8 cellular contexts compared by ENCODE assay signal in genomic region chr2:24920813-24921441, GRCh38. TPM values are rescaled to one million over a fixed set of nuclear protein-coding genes. Genes with fewer than 3 reads are reported as not detected.
DNase-seq lines count a peak whose midpoint lies in the region; ATAC-seq and TF ChIP-seq lines count a peak whose summit lies in the region.

No MANE protein-coding gene starts in this region.

- H3K36me3 ChIP-seq in heart right ventricle: no peaks in the 10 kb centered on the region
- H3K36me3 ChIP-seq in mesodermal cell (ENCODE audit: control insufficient read depth, insufficient read depth, low read length): peaks cover 10% of the 10 kb centered on the region

- peak overlapping the region; percentile 79 to 92 (median 84) for H3K4me3 Mint-ChIP-seq in brain

- H3K4me1 Mint-ChIP-seq in brain: peaks cover 49% of the 10 kb centered on the region

- ATAC-seq in heart right ventricle (no peak), HG03280 (IDR thresholded peaks at IDR 0.05; ENCODE audit: unreplicated experiment) (no peak)

- H3K36me3 Mint-ChIP-seq in brain: peaks cover 10% of the 10 kb centered on the region

- peak overlapping the region in 4 of 5 experiments; percentile 37 to 77 (median 44) for H3K27ac Mint-ChIP-seq in brain

- peaks cover 0 to 3% (median 0%) of the 10 kb centered on the region in 5 experiments for H3K9me3 Mint-ChIP-seq in brain

- peaks cover 0 to 12% (median 0%) of the 10 kb centered on the region in 7 donors for H3K27me3 ChIP-seq in heart right ventricle

- H3K27ac ChIP-seq in heart right ventricle (peak overlapping the region in 6 of 10 donors; percentile 39 to 64 (median 55)), mesodermal cell (ENCODE audit: low read depth, low read length, severe bottlenecking) (no peak overlapping the region)

- H3K4me3 ChIP-seq in heart right ventricle (peak overlapping the region; percentile 43 to 75 (median 60)), mesodermal cell (ENCODE audit: extremely low read depth, insufficient read depth, low read length, poor library complexity, severe bottlenecking) (peak overlapping the region; percentile 46)

- H3K9me3 ChIP-seq in heart right ventricle: no peaks in the 10 kb centered on the region
- H3K9me3 ChIP-seq in mesodermal cell (ENCODE audit: control insufficient read depth, low read length): no peaks in the 10 kb centered on the region

- H3K4me1 ChIP-seq in heart right ventricle (peaks cover 0 to 35% (median 9%) of the 10 kb centered on the region in 9 donors), mesodermal cell (ENCODE audit: control insufficient read depth, insufficient read depth, low read length, poor library complexity, severe bottlenecking) (peaks cover 5% of the 10 kb centered on the region)

- WGBS in heart right ventricle, 2 donors: 37 to 42% methylated on average over 13 of the region's 13 CpGs
- 17 to 29% methylated on average over 7 to 9 of the region's 13 CpGs for WGBS in mesodermal cell (ENCODE audit: insufficient coverage in 2 of 2), 2 experiments

- intact Hi-C loops in heart right ventricle (cut with DNase I) (no loop called here), cardiac septum (cut with DNase I) (no loop called here)

- peaks cover 6% of the 10 kb centered on the region for H3K27me3 Mint-ChIP-seq in brain

- no peak for DNase-seq in heart right ventricle
- no peak for DNase-seq in cardiac septum (ENCODE audit: low spot score)
- peak; percentile 48 for DNase-seq in NCI-H510A treated with DMSO at 0.1 percent for 48 hours (lab: John Stamatoyannopoulos, UW)
- DNase-seq in putamen (ENCODE audit: low spot score): no peak
- no peak for DNase-seq in NCI-H2029 (lab: John Stamatoyannopoulos, UW)

- TF ChIP-seq CTCF in heart right ventricle (IDR thresholded peaks at IDR 0.05) (peak in 1 of 9 donors; percentile 13), brain (conservative IDR thresholded peaks at IDR 0.05) (peak in 1 of 2 experiments; percentile 24)

RNA-seq across cellular contexts. Expression of gene ADCY3, which starts 0.9 kb away (rescaled TPM):
- total RNA-seq in heart right ventricle (10 to 100 TPM in 5 of 10 donors, 1 to 10 TPM in 5; 5.3 to 50.8 (median 10.5) TPM), cardiac septum (15.4 TPM)
- polyA plus RNA-seq in heart right ventricle (10 to 100 TPM; 16.4 to 19.5 TPM), brain (ENCODE audit: insufficient read depth, low read depth, low replicate concordance) (37.4 TPM)
- polyA plus RNA-seq in mesodermal cell (2013, experiment 1 of 2): 35.1 TPM
- polyA plus RNA-seq in mesodermal cell (2013, experiment 2 of 2): 25.9 TPM

RNA-seq across cellular contexts. Expression of gene DNAJC27, which starts 50.8 kb away (rescaled TPM):
- total RNA-seq in heart right ventricle: 10 to 100 TPM in 6 of 10 donors, 1 to 10 TPM in 4; 7.2 to 13.1 (median 10.5) TPM
- polyA plus RNA-seq in heart right ventricle: 1 to 10 TPM; 2.8 to 4.3 TPM
- total RNA-seq in cardiac septum: 11.2 TPM
- 4.0 TPM for polyA plus RNA-seq in brain (ENCODE audit: insufficient read depth, low read depth, low replicate concordance)
- 3.9 TPM for polyA plus RNA-seq in mesodermal cell (2013, experiment 1 of 2)
- polyA plus RNA-seq in mesodermal cell (2013, experiment 2 of 2): 3.9 TPM
